Comparison of ENCODE assay signal across 12 cellular contexts in genomic region chr3:187264051-187264450, GRCh38. TPM values are rescaled to one million over a fixed set of nuclear protein-coding genes. Genes with fewer than 3 reads are reported as not detected.
DNase-seq lines count a peak whose midpoint lies in the region; ATAC-seq, FAIRE-seq and TF ChIP-seq lines count a peak whose summit lies in the region.
"Had no signal": no experiment of that assay in that cellular context is flagged by ENCODE, and none has a peak within 500 bp of the region (broad histone marks: within the 10 kb centered on the region; RNA-seq: fewer than 3 reads in every experiment).

No MANE protein-coding gene starts in this region.

- H3K36me3 ChIP-seq in heart right ventricle (peaks cover 0 to 40% (median 5%) of the 10 kb centered on the region in 9 donors), sigmoid colon (peaks cover 0 to 32% (median 17%) of the 10 kb centered on the region in 4 donors)

- no peak for TF ChIP-seq POLR2A in sigmoid colon (IDR thresholded peaks at IDR 0.05)

- TF ChIP-seq CTCF in heart right ventricle (IDR thresholded peaks at IDR 0.05) (no peak), sigmoid colon (IDR thresholded peaks at IDR 0.05) (no peak)

- H3K9me3 ChIP-seq in heart right ventricle (peaks cover 0 to 8% (median under 1%) of the 10 kb centered on the region in 11 donors), sigmoid colon (peaks cover 0 to 1% (median 0%) of the 10 kb centered on the region in 4 donors)

- H3K4me1 ChIP-seq in heart right ventricle (peaks cover 14 to 45% (median 34%) of the 10 kb centered on the region in 9 donors), sigmoid colon (peaks cover 0 to 47% (median 43%) of the 10 kb centered on the region in 4 donors)

- intact Hi-C loops in heart right ventricle (cut with DNase I) (loop anchor here in 1 of 10 donors (5.0 kb wide), 1 partner anchor 33 kb away; no protein-coding TSS in a partner anchor), sigmoid colon (cut with DNase I) (no loop called here)

- H3K4me3 ChIP-seq in heart right ventricle (no peak overlapping the region), sigmoid colon (no peak overlapping the region)

- H3K27ac ChIP-seq in heart right ventricle (peak overlapping the region; percentile 2 to 89 (median 76)), sigmoid colon (peak overlapping the region in 3 of 4 donors; percentile 65 to 78 (median 70))

- peak in 5 of 8 donors; percentile 51 to 62 (median 56) for ATAC-seq in heart right ventricle
- no peak for ATAC-seq in HG03025 (IDR thresholded peaks at IDR 0.05; ENCODE audit: low FRiP score, unreplicated experiment)
- no peak for ATAC-seq in GM21717 (IDR thresholded peaks at IDR 0.05; ENCODE audit: unreplicated experiment)
- no peak for ATAC-seq in HG03439 (IDR thresholded peaks at IDR 0.05; ENCODE audit: unreplicated experiment)

- no peaks in the 10 kb centered on the region for H3K27me3 ChIP-seq in heart right ventricle
- no peaks in the 10 kb centered on the region for H3K27me3 ChIP-seq in sigmoid colon

- no peak for TF ChIP-seq EP300 in sigmoid colon (IDR thresholded peaks at IDR 0.05)

- FAIRE-seq in RCC 7860 (lab: Jason Lieb, UNC): no peak

- peak; percentile 89 for DNase-seq in EL
- DNase-seq in RCC 7860 (ENCODE audit: low spot score): peak; percentile 26
- no peak for DNase-seq in heart right ventricle
- no peak for DNase-seq in sigmoid colon
- DNase-seq in activated gamma-delta T cell treated with Interleukin-2 at 50 U/mL for 16 hours: no peak
- DNase-seq: hippocampal formation, NCI-H2227 treated with DMSO at 0.1 percent for 48 hours, retina, T-helper 9 cell had no signal

- WGBS in heart right ventricle, 2 donors: 24 to 34% methylated on average over 4 of the region's 4 CpGs
- WGBS in sigmoid colon, 2 donors: 29 to 58% methylated on average over 4 of the region's 4 CpGs

RNA-seq across cellular contexts. Expression of gene MASP1, which starts 27.5 kb away (rescaled TPM):
- total RNA-seq in heart right ventricle (100 to 1,000 TPM in 9 of 10 donors, 10 to 100 TPM in 1; 91.8 to 274 (median 228) TPM), sigmoid colon (100 to 1,000 TPM in 3 of 4 donors, 10 to 100 TPM in 1; 93.5 to 236 (median 153) TPM)
- polyA plus RNA-seq in heart right ventricle (100 to 1,000 TPM in 1 of 2 donors, 10 to 100 TPM in 1; 51.5 to 126 TPM), sigmoid colon (10 to 100 TPM in 1 of 3 donors, 1 to 10 TPM in 1, under 1 TPM in 1; 0.69 to 14.2 (median 1.2) TPM)

Comparison
In these comparisons a context has a peak if more than half of its experiments do, and no peak if none do; other contexts are left out.
1. DNase-seq: peak in EL (single experiment) and RCC 7860 (single experiment); none in heart right ventricle (0 of 2), sigmoid colon (single experiment) and activated gamma-delta T cell treated with Interleukin-2 at 50 U/mL for 16 hours (single experiment).
2. ATAC-seq: peak in heart right ventricle (5 of 8); none in HG03025 (single experiment), GM21717 (single experiment) and HG03439 (single experiment).